17 cellular contexts compared by ENCODE assay signal in genomic region chr2:26020214-26020613, GRCh38.
"Had no signal": no experiment of that assay in that cellular context is flagged by ENCODE, and none has a peak within 500 bp of the region (broad histone marks: within the 10 kb centered on the region; RNA-seq: fewer than 3 reads in every experiment).

No MANE protein-coding gene starts in this region.

- H3K27ac Mint-ChIP-seq: activated naive CD4-positive, alpha-beta T cell treated with anti-CD3 and anti-CD28 coated beads for 36 hours; activated naive CD8-positive, alpha-beta T cell treated with anti-CD3 and anti-CD28 coated beads, Interleukin-2, amount 50 U/mL, for 24 hours; endodermal cell; nephron; T-cell had no signal

- H3K27me3 ChIP-seq: ascending aorta, dorsolateral prefrontal cortex, right lobe of liver, spleen had no signal

- H3K27me3 Mint-ChIP-seq: activated naive CD8-positive, alpha-beta T cell treated with anti-CD3 and anti-CD28 coated beads, Interleukin-2, amount 50 U/mL, for 24 hours; T-cell had no signal

- FAIRE-seq: bronchial epithelial cell, urothelium cell line had no signal

- H3K36me3 ChIP-seq: ascending aorta, right lobe of liver, spleen, thoracic aorta had no signal

- H3K9me3 ChIP-seq: ascending aorta, right lobe of liver, thoracic aorta had no signal

- H3K9me3 Mint-ChIP-seq: activated naive CD4-positive, alpha-beta T cell treated with anti-CD3 and anti-CD28 coated beads for 36 hours; activated naive CD8-positive, alpha-beta T cell treated with anti-CD3 and anti-CD28 coated beads, Interleukin-2, amount 50 U/mL, for 24 hours; endodermal cell; nephron; T-cell had no signal

- DNase-seq: activated CD4-positive, alpha-beta T cell treated with anti-CD3 and anti-CD28 coated beads, Interleukin-2, amount 50 U/mL, for 4 hours; activated CD4-positive, CD25-positive, alpha-beta regulatory T cell treated with anti-CD3 and anti-CD28 coated beads, Interleukin-2, amount 50 U/mL, for 72 hours; activated naive CD4-positive, alpha-beta T cell treated with anti-CD3 and anti-CD28 coated beads for 36 hours; activated naive CD8-positive, alpha-beta T cell treated with anti-CD3 and anti-CD28 coated beads, Interleukin-2, amount 50 U/mL, for 24 hours; activated T-cell treated with anti-CD3 and anti-CD28 coated beads for 4 hours; dorsolateral prefrontal cortex; endodermal cell; right lobe of liver; spleen; T-cell; T-helper 9 cell had no signal

- H3K4me3 ChIP-seq: ascending aorta, dorsolateral prefrontal cortex, right lobe of liver, spleen, thoracic aorta had no signal

- H3K27ac ChIP-seq: ascending aorta, dorsolateral prefrontal cortex, right lobe of liver, spleen, thoracic aorta had no signal

- H3K36me3 Mint-ChIP-seq: T-cell had no signal

- ATAC-seq: activated naive CD8-positive, alpha-beta T cell treated with anti-CD3 and anti-CD28 coated beads, Interleukin-2, amount 50 U/mL, for 24 hours; esophagus mucosa; T-cell had no signal

- H3K4me3 Mint-ChIP-seq: activated naive CD4-positive, alpha-beta T cell treated with anti-CD3 and anti-CD28 coated beads for 36 hours; activated naive CD8-positive, alpha-beta T cell treated with anti-CD3 and anti-CD28 coated beads, Interleukin-2, amount 50 U/mL, for 24 hours; endodermal cell; nephron; T-cell had no signal
